7 cellular contexts compared by ENCODE assay signal in genomic region chr4:150957095-150957494, GRCh38. TPM values are rescaled to one million over a fixed set of nuclear protein-coding genes. Genes with fewer than 3 reads are reported as not detected.
DNase-seq lines count a peak whose midpoint lies in the region; ATAC-seq, FAIRE-seq and TF ChIP-seq lines count a peak whose summit lies in the region.
"Not testable (repeated sequence)": the region's sequence is repeated elsewhere in the genome, so short reads cannot be mapped to it uniquely, and the experiment has no call there.

No MANE protein-coding gene starts in this region.

- H3K4me2 ChIP-seq in keratinocyte (ENCODE audit: control insufficient read depth, extremely low read depth, insufficient read depth, low read depth, low read length): not testable (repeated sequence)

- H3K36me3 Mint-ChIP-seq in activated CD8-positive, alpha-beta T cell treated with anti-CD3 and anti-CD28 coated beads for 36 hours (ENCODE audit: low read depth): peaks cover 39% of the 10 kb centered on the region
- peaks cover 18 to 44% of the 10 kb centered on the region in 2 donors for H3K36me3 Mint-ChIP-seq in activated T-cell treated with anti-CD3 and anti-CD28 coated beads, Interleukin-2, amount 50 U/mL, for 72 hours (ENCODE audit: insufficient read depth in 2 of 2)
- peaks cover 26% of the 10 kb centered on the region for H3K36me3 Mint-ChIP-seq in activated naive CD8-positive, alpha-beta T cell treated with anti-CD3 and anti-CD28 coated beads, Interleukin-2, amount 50 U/mL, for 24 hours (ENCODE audit: low read depth)

- not testable (repeated sequence) for H3K9ac ChIP-seq in keratinocyte (ENCODE audit: control insufficient read depth, extremely low read depth, insufficient read depth, low read length)

- H2AFZ ChIP-seq in keratinocyte (ENCODE audit: control insufficient read depth, low read length): not testable (repeated sequence)

- intact Hi-C loops in activated CD8-positive, alpha-beta T cell treated with anti-CD3 and anti-CD28 coated beads for 36 hours (cut with micrococcal nuclease): not testable (repeated sequence)

- ATAC-seq in activated CD4-positive, CD25-positive, alpha-beta regulatory T cell treated with anti-CD3 and anti-CD28 coated beads, Interleukin-2, amount 50 U/mL, for 24 hours: peak; percentile 52 to 70
- ATAC-seq in activated CD8-positive, alpha-beta T cell treated with anti-CD3 and anti-CD28 coated beads for 36 hours: peak; percentile 64
- not testable (repeated sequence) for ATAC-seq in activated T-cell treated with anti-CD3 and anti-CD28 coated beads, Interleukin-2, amount 50 U/mL, for 72 hours (replicated peaks in 1 of 2)
- ATAC-seq in activated naive CD8-positive, alpha-beta T cell treated with anti-CD3 and anti-CD28 coated beads, Interleukin-2, amount 50 U/mL, for 24 hours: peak; percentile 54

- CTCF ChIA-PET in activated CD8-positive, alpha-beta T cell treated with anti-CD3 and anti-CD28 coated beads for 36 hours (lab: Charles Lee): interaction anchor here (1.3 kb wide), 1 partner anchor 295 kb away, joined by 3 read pairs; no protein-coding TSS in a partner anchor

- H3K27ac ChIP-seq in keratinocyte (ENCODE audit: control insufficient read depth, insufficient read depth, low read length): not testable (repeated sequence)

- not testable (repeated sequence) for H3K4me3 Mint-ChIP-seq in activated CD8-positive, alpha-beta T cell treated with anti-CD3 and anti-CD28 coated beads for 36 hours; activated T-cell treated with anti-CD3 and anti-CD28 coated beads, Interleukin-2, amount 50 U/mL, for 72 hours; activated naive CD8-positive, alpha-beta T cell treated with anti-CD3 and anti-CD28 coated beads, Interleukin-2, amount 50 U/mL, for 24 hours

- H3K36me3 ChIP-seq in keratinocyte (ENCODE audit: control insufficient read depth in 2 of 2, extremely low read depth in 1 of 2, insufficient read depth in 2 of 2, low read length in 2 of 2): not testable (repeated sequence)

- not testable (repeated sequence) for H3K4me3 ChIP-seq in epithelial cell of esophagus (ENCODE audit: low read length); keratinocyte (ENCODE audit: control insufficient read depth in 2 of 3, extremely low read depth in 1 of 3, insufficient read depth in 2 of 3, low read depth in 1 of 3, low read length in 3 of 3)

- POLR2A ChIA-PET in activated CD8-positive, alpha-beta T cell treated with anti-CD3 and anti-CD28 coated beads for 36 hours (lab: Charles Lee): not testable (repeated sequence)

- peaks cover 57% of the 10 kb centered on the region for H3K4me1 Mint-ChIP-seq in activated CD8-positive, alpha-beta T cell treated with anti-CD3 and anti-CD28 coated beads for 36 hours (ENCODE audit: low read depth)
- peaks cover 52% of the 10 kb centered on the region for H3K4me1 Mint-ChIP-seq in activated T-cell treated with anti-CD3 and anti-CD28 coated beads, Interleukin-2, amount 50 U/mL, for 72 hours (ENCODE audit: low read depth)
- peaks cover 44% of the 10 kb centered on the region for H3K4me1 Mint-ChIP-seq in activated naive CD8-positive, alpha-beta T cell treated with anti-CD3 and anti-CD28 coated beads, Interleukin-2, amount 50 U/mL, for 24 hours

- not testable (repeated sequence) for H3K27me3 Mint-ChIP-seq in activated CD8-positive, alpha-beta T cell treated with anti-CD3 and anti-CD28 coated beads for 36 hours; activated T-cell treated with anti-CD3 and anti-CD28 coated beads, Interleukin-2, amount 50 U/mL, for 72 hours (ENCODE audit: low read depth); activated naive CD8-positive, alpha-beta T cell treated with anti-CD3 and anti-CD28 coated beads, Interleukin-2, amount 50 U/mL, for 24 hours

- H3K9me3 ChIP-seq in keratinocyte (ENCODE audit: control insufficient read depth, low read depth, low read length): not testable (repeated sequence)

- peak; percentile 20 for DNase-seq in activated CD8-positive, alpha-beta T cell treated with anti-CD3 and anti-CD28 coated beads for 36 hours
- DNase-seq in activated T-cell treated with anti-CD3 and anti-CD28 coated beads, Interleukin-2, amount 50 U/mL, for 72 hours; activated naive CD8-positive, alpha-beta T cell treated with anti-CD3 and anti-CD28 coated beads, Interleukin-2, amount 50 U/mL, for 24 hours: not testable (repeated sequence)
- DNase-seq in epithelial cell of esophagus (ENCODE audit: low read depth) (peak; percentile 82), keratinocyte (ENCODE audit: low read depth, low spot score) (peak; percentile 21)
- peak; percentile 21 for DNase-seq in stimulated activated CD4-positive, alpha-beta T cell treated with anti-CD3 and anti-CD28 coated beads, Interleukin-4, amount 100 ng/mL, for 24 hours

- H3K9me1 ChIP-seq in keratinocyte (ENCODE audit: control insufficient read depth, extremely low read depth, insufficient read depth, low read length): not testable (repeated sequence)

- H3K4me1 ChIP-seq in keratinocyte (ENCODE audit: control insufficient read depth, extremely low read depth, insufficient read depth, low read length): not testable (repeated sequence)

- H3K27ac Mint-ChIP-seq in activated CD8-positive, alpha-beta T cell treated with anti-CD3 and anti-CD28 coated beads for 36 hours; activated naive CD8-positive, alpha-beta T cell treated with anti-CD3 and anti-CD28 coated beads, Interleukin-2, amount 50 U/mL, for 24 hours: not testable (repeated sequence)
- peak overlapping the region; percentile 17 for H3K27ac Mint-ChIP-seq in activated T-cell treated with anti-CD3 and anti-CD28 coated beads, Interleukin-2, amount 50 U/mL, for 72 hours

- dilution Hi-C loops in keratinocyte (cut with MboI; ENCODE audit: extremely low pct_ligation_motif_present, low sequenced_read_pairs): not testable (repeated sequence)

- H3K79me2 ChIP-seq in keratinocyte (ENCODE audit: control insufficient read depth, insufficient read depth, low read length): peaks cover 50% of the 10 kb centered on the region

- FAIRE-seq in keratinocyte (lab: Jason Lieb, UNC): not testable (repeated sequence)

- not testable (repeated sequence) for H4K20me1 ChIP-seq in keratinocyte (ENCODE audit: control insufficient read depth, extremely low read depth, insufficient read depth, low read length)

- H3K9me3 Mint-ChIP-seq in activated CD8-positive, alpha-beta T cell treated with anti-CD3 and anti-CD28 coated beads for 36 hours: peaks cover 24% of the 10 kb centered on the region
- peaks cover 12 to 16% of the 10 kb centered on the region in 2 donors for H3K9me3 Mint-ChIP-seq in activated T-cell treated with anti-CD3 and anti-CD28 coated beads, Interleukin-2, amount 50 U/mL, for 72 hours
- H3K9me3 Mint-ChIP-seq in activated naive CD8-positive, alpha-beta T cell treated with anti-CD3 and anti-CD28 coated beads, Interleukin-2, amount 50 U/mL, for 24 hours: peaks cover 20% of the 10 kb centered on the region

- TF ChIP-seq CTCF in activated CD8-positive, alpha-beta T cell treated with anti-CD3 and anti-CD28 coated beads for 36 hours (IDR thresholded peaks at IDR 0.05); epithelial cell of esophagus (IDR thresholded peaks at IDR 0.05; ENCODE audit: insufficient read depth, low read depth, low read length, missing control alignments); keratinocyte (optimal IDR thresholded peaks at IDR 0.05 in 1 of 3, IDR thresholded peaks at IDR 0.05 in 1 of 3, conservative IDR thresholded peaks at IDR 0.05 in 1 of 3; ENCODE audit: extremely low read depth in 1 of 3, insufficient read depth in 2 of 3, low read length in 3 of 3): not testable (repeated sequence)

- not testable (repeated sequence) for H3K27me3 ChIP-seq in keratinocyte (ENCODE audit: control insufficient read depth, extremely low read depth, insufficient read depth, low read length)

RNA-seq across cellular contexts. Expression of gene LRBA, which starts 58.0 kb away (rescaled TPM):
- 10 to 100 TPM; 48.1 to 52.5 TPM for total RNA-seq in activated CD8-positive, alpha-beta T cell treated with anti-CD3 and anti-CD28 coated beads for 36 hours
- total RNA-seq in activated T-cell treated with anti-CD3 and anti-CD28 coated beads, Interleukin-2, amount 50 U/mL, for 72 hours: 10 to 100 TPM; 46.3 to 56.6 TPM
- polyA plus RNA-seq in keratinocyte: 35.6 to 39.8 TPM (median 37.9 TPM) in 3 replicates
- 19.3 TPM for polyA plus RNA-seq in keratinocyte (2011; ENCODE audit: low read depth)
- polyA plus RNA-seq in keratinocyte (2011; cell fraction: cytosol; rRNA removed): 17.7 and 23.2 TPM in 2 replicates
- polyA plus RNA-seq in keratinocyte (2011; cell fraction: nucleus; rRNA removed): 77.8 and 84.2 TPM in 2 replicates
- 24.8 and 37.1 TPM in 2 replicates for polyA plus RNA-seq in keratinocyte (2012; ENCODE audit: low replicate concordance)
- polyA minus RNA-seq in keratinocyte: 68.6 to 233 TPM (median 167 TPM) in 3 replicates
- 38.6 TPM for polyA minus RNA-seq in keratinocyte (2011; cell fraction: cytosol; rRNA and poly(A)+ RNA removed)
- 174 and 310 TPM in 2 replicates for polyA minus RNA-seq in keratinocyte (2011; cell fraction: nucleus; rRNA and poly(A)+ RNA removed)
